In genomic region chr3:148600902-148601765, GRCh38 we compare ENCODE assay signal across 11 cellular contexts.
DNase-seq lines count a peak whose midpoint lies in the region; ATAC-seq and TF ChIP-seq lines count a peak whose summit lies in the region.
"Had no signal": no experiment of that assay in that cellular context is flagged by ENCODE, and none has a peak within 500 bp of the region (broad histone marks: within the 10 kb centered on the region; RNA-seq: fewer than 3 reads in every experiment).

No MANE protein-coding gene starts in this region.

- TF ChIP-seq CTCF in mucosa of descending colon (IDR thresholded peaks at IDR 0.05), result no peak
- no peak for TF ChIP-seq CTCF in gastrocnemius medialis (IDR thresholded peaks at IDR 0.05 in 4 of 5, conservative IDR thresholded peaks at IDR 0.05 in 1 of 5)

- ATAC-seq in mucosa of descending colon (peak; percentile 91), gastrocnemius medialis (no peak), HG03439 (IDR thresholded peaks at IDR 0.05; ENCODE audit: unreplicated experiment) (no peak), HG02884 (IDR thresholded peaks at IDR 0.05; ENCODE audit: unreplicated experiment) (no peak)
- ATAC-seq in stimulated activated naive CD8-positive, alpha-beta T cell treated with anti-CD3 and anti-CD28 coated beads, Interleukin-15, amount 100 ng/mL, for 72 hours, result no peak
- ATAC-seq: activated CD8-positive, alpha-beta T cell treated with anti-CD3 and anti-CD28 coated beads, Interleukin-2, amount 10 ng/mL, durations not matched to agents 7 days and 5 days; activated T-helper 17 cell treated with anti-CD3 and anti-CD28 coated beads, Interleukin-2, amount 50 U/mL, for 72 hours; lower lobe of right lung had no signal

- H3K27ac Mint-ChIP-seq in stimulated activated naive CD8-positive, alpha-beta T cell treated with anti-CD3 and anti-CD28 coated beads, Interleukin-15, amount 100 ng/mL, for 72 hours, result no peak overlapping the region
- H3K27ac Mint-ChIP-seq: activated CD8-positive, alpha-beta T cell treated with anti-CD3 and anti-CD28 coated beads, Interleukin-2, amount 10 ng/mL, durations not matched to agents 7 days and 5 days; activated T-helper 17 cell treated with anti-CD3 and anti-CD28 coated beads, Interleukin-2, amount 50 U/mL, for 72 hours had no signal

- H3K27ac ChIP-seq in gastrocnemius medialis, result no peak overlapping the region
- H3K27ac ChIP-seq: lower lobe of right lung had no signal

- no peaks in the 10 kb centered on the region for H3K27me3 Mint-ChIP-seq in stimulated activated naive CD8-positive, alpha-beta T cell treated with anti-CD3 and anti-CD28 coated beads, Interleukin-15, amount 100 ng/mL, for 72 hours
- H3K27me3 Mint-ChIP-seq: activated T-helper 17 cell treated with anti-CD3 and anti-CD28 coated beads, Interleukin-2, amount 50 U/mL, for 72 hours had no signal

- no peak overlapping the region for H3K4me3 Mint-ChIP-seq in stimulated activated naive CD8-positive, alpha-beta T cell treated with anti-CD3 and anti-CD28 coated beads, Interleukin-15, amount 100 ng/mL, for 72 hours
- H3K4me3 Mint-ChIP-seq: activated CD8-positive, alpha-beta T cell treated with anti-CD3 and anti-CD28 coated beads, Interleukin-2, amount 10 ng/mL, durations not matched to agents 7 days and 5 days; activated T-helper 17 cell treated with anti-CD3 and anti-CD28 coated beads, Interleukin-2, amount 50 U/mL, for 72 hours had no signal

- H3K36me3 ChIP-seq in mucosa of descending colon (ENCODE audit: low read depth) (no peaks in the 10 kb centered on the region), gastrocnemius medialis (no peaks in the 10 kb centered on the region)
- H3K36me3 ChIP-seq: lower lobe of right lung had no signal

- H3K27me3 ChIP-seq in gastrocnemius medialis, result no peaks in the 10 kb centered on the region

- peaks cover 0 to 4% of the 10 kb centered on the region in 2 donors for H3K9me3 Mint-ChIP-seq in stimulated activated naive CD8-positive, alpha-beta T cell treated with anti-CD3 and anti-CD28 coated beads, Interleukin-15, amount 100 ng/mL, for 72 hours

- DNase-seq in Caki2 (ENCODE audit: low read depth) (peak; percentile 80), NCI-H2081 treated with DMSO at 0.1 percent for 48 hours (lab: John Stamatoyannopoulos, UW) (peak; percentile 24), dermis blood vessel endothelial cell (peak; percentile 1), mucosa of descending colon (peak in 2 of 3 donors; percentile 30 to 84), gastrocnemius medialis (no peak)
- no peak for DNase-seq in stimulated activated naive CD8-positive, alpha-beta T cell treated with anti-CD3 and anti-CD28 coated beads, Interleukin-15, amount 100 ng/mL, for 72 hours
- DNase-seq: activated CD8-positive, alpha-beta T cell treated with anti-CD3 and anti-CD28 coated beads, Interleukin-2, amount 10 ng/mL, durations not matched to agents 7 days and 5 days; lower lobe of right lung had no signal

- intact Hi-C loops in mucosa of descending colon (cut with DNase I, micrococcal nuclease) (no loop called here), gastrocnemius medialis (cut with DNase I; ENCODE audit: low total_unique reads) (no loop called here)

- H3K9me3 ChIP-seq in mucosa of descending colon (no peaks in the 10 kb centered on the region), gastrocnemius medialis (no peaks in the 10 kb centered on the region)
- H3K9me3 ChIP-seq: lower lobe of right lung had no signal

- H3K4me1 ChIP-seq in mucosa of descending colon (ENCODE audit: low read depth) (peaks cover 19% of the 10 kb centered on the region), gastrocnemius medialis (no peaks in the 10 kb centered on the region)
- H3K4me1 ChIP-seq: lower lobe of right lung had no signal

- no peaks in the 10 kb centered on the region for H3K4me1 Mint-ChIP-seq in stimulated activated naive CD8-positive, alpha-beta T cell treated with anti-CD3 and anti-CD28 coated beads, Interleukin-15, amount 100 ng/mL, for 72 hours
- H3K4me1 Mint-ChIP-seq: activated T-helper 17 cell treated with anti-CD3 and anti-CD28 coated beads, Interleukin-2, amount 50 U/mL, for 72 hours had no signal

- H3K4me3 ChIP-seq in mucosa of descending colon, result no peak overlapping the region
- H3K4me3 ChIP-seq in gastrocnemius medialis, result no peak overlapping the region
- H3K4me3 ChIP-seq: lower lobe of right lung had no signal

- TF ChIP-seq POLR2A in gastrocnemius medialis (IDR thresholded peaks at IDR 0.05), result no peak

- in situ Hi-C loops in Caki2 (cut with HindIII; ENCODE audit: low pct_unique_long_range_greater_than_20kb, low sequenced_read_pairs), result no loop called here
- in situ Hi-C loops in gastrocnemius medialis (cut with MboI; ENCODE audit: low sequenced_read_pairs in 4 of 4), result no loop called here

Comparison
In these comparisons a context has a peak if more than half of its experiments do, and no peak if none do; other contexts are left out.
1. DNase-seq: peak in Caki2 (single experiment), NCI-H2081 treated with DMSO at 0.1 percent for 48 hours (single experiment), dermis blood vessel endothelial cell (single experiment) and mucosa of descending colon (2 of 3); none in stimulated activated naive CD8-positive, alpha-beta T cell treated with anti-CD3 and anti-CD28 coated beads, Interleukin-15, amount 100 ng/mL, for 72 hours (0 of 2) and gastrocnemius medialis (0 of 2).